27 cellular contexts compared by ENCODE assay signal in the genomic region with DNA sequence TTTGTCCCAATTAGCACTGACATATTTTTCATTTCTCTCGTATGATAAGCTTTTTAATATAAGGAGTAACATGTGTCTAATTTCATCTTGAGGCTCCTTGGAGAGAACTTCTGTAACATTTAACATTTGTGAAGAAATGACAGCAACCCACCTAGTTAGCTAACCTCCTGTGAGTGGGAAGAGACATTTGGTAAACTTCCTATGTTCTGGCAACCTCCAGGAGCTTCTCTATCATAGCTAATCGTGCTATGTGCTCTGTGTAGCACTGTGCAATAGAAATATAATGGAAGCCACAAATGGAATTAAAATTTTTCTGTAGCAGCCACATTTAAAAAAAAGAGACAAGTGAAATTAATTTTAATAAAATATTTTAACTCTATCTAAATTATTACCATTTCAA. TPM values are rescaled to one million over a fixed set of nuclear protein-coding genes. Genes with fewer than 3 reads are reported as not detected.
"Had no signal": no experiment of that assay in that cellular context is flagged by ENCODE, and none has a peak within 500 bp of the region (broad histone marks: within the 10 kb centered on the region; RNA-seq: fewer than 3 reads in every experiment).

No MANE protein-coding gene starts in this region.

- H3K27ac ChIP-seq: stomach, suprapubic skin, testis, thoracic aorta, tibial artery, tibial nerve, transverse colon, upper lobe of left lung, upper lobe of right lung, uterus, vagina had no signal

- H3K9me3 ChIP-seq: stomach, suprapubic skin, testis, thoracic aorta, thyroid gland, tibial artery, tibial nerve, transverse colon, upper lobe of left lung, upper lobe of right lung, uterus, vagina had no signal

- H3K4me1 ChIP-seq: stomach, suprapubic skin, testis, tibial artery, tibial nerve, upper lobe of left lung, upper lobe of right lung, uterus, vagina had no signal

- H3K4me3 ChIP-seq: stomach, suprapubic skin, testis, thoracic aorta, thyroid gland, tibial artery, tibial nerve, transverse colon, upper lobe of left lung, upper lobe of right lung, uterus, vagina had no signal

- DNase-seq: stimulated activated CD4-positive, alpha-beta T cell treated with anti-CD3 and anti-CD28 coated beads, Interleukin-2, amount 100 ng/mL, for 48 hours; stimulated activated CD4-positive, alpha-beta T cell treated with anti-CD3 and anti-CD28 coated beads, Interleukin-4, amount 100 ng/mL, for 1 hour; stimulated activated CD4-positive, alpha-beta T cell treated with anti-CD3 and anti-CD28 coated beads, Interleukin-4, amount 100 ng/mL, for 24 hours; stimulated activated CD4-positive, alpha-beta T cell treated with anti-CD3 and anti-CD28 coated beads, Interleukin-4, amount 100 ng/mL, for 4 hours; stimulated activated CD8-positive, alpha-beta memory T cell treated with anti-CD3 and anti-CD28 coated beads, Interleukin-4, amount 100 ng/mL, for 48 hours; stimulated activated naive B cell treated with anti-CD40 and anti-IgM and Interleukin-4, amounts not matched to agents 10 μg/mL and 1 μg/mL and 100 μg/mL, for 72 hours; stimulated activated naive CD4-positive, alpha-beta T cell; stimulated activated naive CD4-positive, alpha-beta T cell treated with Interleukin-2 at 50 U/mL for 16 hours; stimulated activated naive CD8-positive, alpha-beta T cell treated with anti-CD3 and anti-CD28 coated beads, Interleukin-15, amount 100 ng/mL, for 72 hours; stimulated activated naive CD8-positive, alpha-beta T cell treated with anti-CD3 and anti-CD28 coated beads, Interleukin-15, Interleukin-2, amounts not matched to agents 100 U/mL and 50 U/mL, for 24 hours; stomach; substantia nigra; testis; thyroid gland; tibial artery; transverse colon; trophoblast cell; upper lobe of left lung; upper lobe of right lung; uterus had no signal

- H3K36me3 ChIP-seq: stomach, suprapubic skin, thoracic aorta, thyroid gland, tibial artery, tibial nerve, transverse colon, upper lobe of left lung, upper lobe of right lung, uterus, vagina had no signal

- FAIRE-seq: urothelium cell line had no signal

- ATAC-seq: stimulated activated effector memory CD8-positive, alpha-beta T cell treated with anti-CD3 and anti-CD28 coated beads, Interleukin-12 subunit alpha, Interleukin-12 subunit beta, amount 100 ng/mL, for 72 hours; stimulated activated memory B cell treated with anti-CD40 and anti-IgM and Interleukin-4, amounts not matched to agents 10 μg/mL and 1 μg/mL and 100 μg/mL, for 72 hours; stimulated activated naive B cell treated with anti-CD40 and anti-IgM and Interleukin-4, amounts not matched to agents 10 μg/mL and 1 μg/mL and 100 μg/mL, for 72 hours; stimulated activated naive CD8-positive, alpha-beta T cell treated with anti-CD3 and anti-CD28 coated beads, Interleukin-15, amount 100 ng/mL, for 72 hours; stimulated activated naive CD8-positive, alpha-beta T cell treated with anti-CD3 and anti-CD28 coated beads, Interleukin-15, Interleukin-2, amounts not matched to agents 100 U/mL and 50 U/mL, for 24 hours; upper lobe of right lung had no signal

- H3K27me3 ChIP-seq: stomach, testis, thyroid gland, tibial artery, tibial nerve, transverse colon, upper lobe of left lung, upper lobe of right lung, uterus, vagina had no signal

RNA-seq across cellular contexts. Expression of gene OLFM4, which starts 5.4 kb away (rescaled TPM):
- total RNA-seq: upper lobe of right lung had no signal
